Comparison of ENCODE assay signal across 36 cellular contexts in genomic region chr13:98837896-98838295, GRCh38.
"Had no signal": no experiment of that assay in that cellular context is flagged by ENCODE, and none has a peak within 500 bp of the region (broad histone marks: within the 10 kb centered on the region; RNA-seq: fewer than 3 reads in every experiment).

No MANE protein-coding gene starts in this region.

- H3K4me3 ChIP-seq: adrenal gland, body of pancreas, breast epithelium had no signal

- H3K36me3 Mint-ChIP-seq: activated naive CD8-positive, alpha-beta T cell treated with anti-CD3 and anti-CD28 coated beads for 36 hours had no signal

- ATAC-seq: activated CD8-positive, alpha-beta memory T cell treated with anti-CD3 and anti-CD28 coated beads, Interleukin-2, amount 10 ng/mL, durations not matched to agents 7 days and 5 days; activated CD8-positive, alpha-beta T cell treated with anti-CD3 and anti-CD28 coated beads, Interleukin-2, amount 10 ng/mL, durations not matched to agents 7 days and 5 days; activated naive CD4-positive, alpha-beta T cell treated with anti-CD3 and anti-CD28 coated beads, Interleukin-2, amount 50 U/mL, for 72 hours; body of pancreas had no signal

- H3K9me3 Mint-ChIP-seq: activated B cell treated with CpG ODN at 0.5 μM for 24 hours; activated CD4-positive, alpha-beta memory T cell treated with anti-CD3 and anti-CD28 coated beads, Interleukin-2, amount 10 ng/mL, durations not matched to agents 7 days and 5 days; activated CD4-positive, alpha-beta T cell treated with anti-CD3 and anti-CD28 coated beads, Interleukin-2, amount 10 ng/mL, durations not matched to agents 24 days and 14 days; activated naive CD4-positive, alpha-beta T cell treated with anti-CD3 and anti-CD28 coated beads, Interleukin-2, amount 50 U/mL, for 72 hours; activated naive CD8-positive, alpha-beta T cell treated with anti-CD3 and anti-CD28 coated beads for 36 hours; activated T-cell treated with anti-CD3 and anti-CD28 coated beads, Interleukin-2, amount 50 U/mL, for 24 hours; activated T-helper 2 cell treated with anti-CD3 and anti-CD28 coated beads, Interferon-gamma antibody, Interleukin-2, Interleukin-4, amounts not matched to agents 10 μg/mL and 5 μg/mL and 100 μg/mL, durations not matched to agents 14 hours and 24 hours and 36 hours; T-helper 1 cell treated with Interleukin-12 subunit alpha and Interleukin-12 subunit beta and Interleukin-4 antibody, amounts not matched to agents 30 μg/mL and 1 μg/mL, for 36 hours; T-helper 2 cell treated with Interferon-gamma antibody and Interleukin-4, amounts not matched to agents 5 μg/mL and 100 μg/mL, for 36 hours had no signal

- H3K4me3 Mint-ChIP-seq: activated B cell treated with CpG ODN at 0.5 μM for 24 hours; activated CD4-positive, alpha-beta memory T cell treated with anti-CD3 and anti-CD28 coated beads, Interleukin-2, amount 10 ng/mL, durations not matched to agents 7 days and 5 days; activated CD4-positive, alpha-beta T cell treated with anti-CD3 and anti-CD28 coated beads, Interleukin-2, amount 10 ng/mL, durations not matched to agents 24 days and 14 days; activated CD8-positive, alpha-beta memory T cell treated with anti-CD3 and anti-CD28 coated beads, Interleukin-2, amount 10 ng/mL, durations not matched to agents 7 days and 5 days; activated CD8-positive, alpha-beta T cell treated with anti-CD3 and anti-CD28 coated beads, Interleukin-2, amount 10 ng/mL, durations not matched to agents 7 days and 5 days; activated naive CD8-positive, alpha-beta T cell treated with anti-CD3 and anti-CD28 coated beads for 36 hours; activated T-cell treated with anti-CD3 and anti-CD28 coated beads, Interleukin-2, amount 50 U/mL, for 24 hours; T-helper 1 cell treated with Interleukin-12 subunit alpha and Interleukin-12 subunit beta and Interleukin-4 antibody, amounts not matched to agents 30 μg/mL and 1 μg/mL, for 36 hours; T-helper 2 cell treated with Interferon-gamma antibody and Interleukin-4, amounts not matched to agents 5 μg/mL and 100 μg/mL, for 36 hours had no signal

- H3K4me1 ChIP-seq: adrenal gland, breast epithelium had no signal

- FAIRE-seq: astrocyte, TTC549 had no signal

- H3K36me3 ChIP-seq: adrenal gland, brain microvascular endothelial cell, breast epithelium had no signal

- H3K27ac Mint-ChIP-seq: activated B cell treated with CpG ODN at 0.5 μM for 24 hours; activated CD4-positive, alpha-beta memory T cell treated with anti-CD3 and anti-CD28 coated beads, Interleukin-2, amount 10 ng/mL, durations not matched to agents 7 days and 5 days; activated CD4-positive, alpha-beta T cell treated with anti-CD3 and anti-CD28 coated beads, Interleukin-2, amount 10 ng/mL, durations not matched to agents 24 days and 14 days; activated CD8-positive, alpha-beta memory T cell treated with anti-CD3 and anti-CD28 coated beads, Interleukin-2, amount 10 ng/mL, durations not matched to agents 7 days and 5 days; activated CD8-positive, alpha-beta T cell treated with anti-CD3 and anti-CD28 coated beads, Interleukin-2, amount 10 ng/mL, durations not matched to agents 7 days and 5 days; activated naive CD4-positive, alpha-beta T cell treated with anti-CD3 and anti-CD28 coated beads, Interleukin-2, amount 50 U/mL, for 72 hours; activated naive CD8-positive, alpha-beta T cell treated with anti-CD3 and anti-CD28 coated beads for 36 hours; activated T-cell treated with anti-CD3 and anti-CD28 coated beads, Interleukin-2, amount 50 U/mL, for 24 hours; activated T-helper 2 cell treated with anti-CD3 and anti-CD28 coated beads, Interferon-gamma antibody, Interleukin-2, Interleukin-4, amounts not matched to agents 10 μg/mL and 5 μg/mL and 100 μg/mL, durations not matched to agents 14 hours and 24 hours and 36 hours; T-helper 1 cell treated with Interleukin-12 subunit alpha and Interleukin-12 subunit beta and Interleukin-4 antibody, amounts not matched to agents 30 μg/mL and 1 μg/mL, for 36 hours; T-helper 2 cell treated with Interferon-gamma antibody and Interleukin-4, amounts not matched to agents 5 μg/mL and 100 μg/mL, for 36 hours had no signal

- H3K27me3 Mint-ChIP-seq: activated B cell treated with CpG ODN at 0.5 μM for 24 hours; activated CD4-positive, alpha-beta memory T cell treated with anti-CD3 and anti-CD28 coated beads, Interleukin-2, amount 10 ng/mL, durations not matched to agents 7 days and 5 days; activated CD4-positive, alpha-beta T cell treated with anti-CD3 and anti-CD28 coated beads, Interleukin-2, amount 10 ng/mL, durations not matched to agents 24 days and 14 days; activated CD8-positive, alpha-beta memory T cell treated with anti-CD3 and anti-CD28 coated beads, Interleukin-2, amount 10 ng/mL, durations not matched to agents 7 days and 5 days; activated naive CD8-positive, alpha-beta T cell treated with anti-CD3 and anti-CD28 coated beads for 36 hours; activated T-cell treated with anti-CD3 and anti-CD28 coated beads, Interleukin-2, amount 50 U/mL, for 24 hours had no signal

- H3K27me3 ChIP-seq: adrenal gland, body of pancreas, brain microvascular endothelial cell, breast epithelium had no signal

- H3K27ac ChIP-seq: adrenal gland, body of pancreas, brain microvascular endothelial cell, breast epithelium, VCaP had no signal

- H3K9me3 ChIP-seq: adrenal gland, body of pancreas, breast epithelium had no signal

- H3K4me1 Mint-ChIP-seq: activated B cell treated with CpG ODN at 0.5 μM for 24 hours; activated naive CD8-positive, alpha-beta T cell treated with anti-CD3 and anti-CD28 coated beads for 36 hours had no signal

- DNase-seq: activated B cell treated with CpG ODN at 0.5 μM for 24 hours; activated CD4-positive, alpha-beta memory T cell treated with anti-CD3 and anti-CD28 coated beads, Interleukin-2, amount 10 ng/mL, durations not matched to agents 7 days and 5 days; activated CD4-positive, alpha-beta T cell treated with anti-CD3 and anti-CD28 coated beads for 4 hours; activated CD4-positive, alpha-beta T cell treated with anti-CD3 and anti-CD28 coated beads, Interleukin-2, amount 10 ng/mL, durations not matched to agents 24 days and 14 days; activated CD4-positive, alpha-beta T cell treated with anti-CD3 and anti-CD28 coated beads, Interleukin-2, amount 50 U/mL, for 1 hour; activated CD4-positive, alpha-beta T cell treated with anti-CD3 and anti-CD28 coated beads, Interleukin-2, amount 50 U/mL, for 48 hours; activated CD4-positive, CD25-positive, alpha-beta regulatory T cell treated with anti-CD3 and anti-CD28 coated beads, Interleukin-2, amount 50 U/mL, for 72 hours; activated CD8-positive, alpha-beta memory T cell treated with anti-CD3 and anti-CD28 coated beads for 24 hours; activated CD8-positive, alpha-beta memory T cell treated with anti-CD3 and anti-CD28 coated beads, Interleukin-2, amount 10 ng/mL, durations not matched to agents 7 days and 5 days; activated CD8-positive, alpha-beta memory T cell treated with anti-CD3 and anti-CD28 coated beads, Interleukin-2, amount 50 U/mL, for 48 hours; activated CD8-positive, alpha-beta T cell treated with anti-CD3 and anti-CD28 coated beads, Interleukin-2, amount 10 ng/mL, durations not matched to agents 7 days and 5 days; activated effector memory CD4-positive, alpha-beta T cell treated with Interleukin-2 at 50 U/mL for 16 hours; activated gamma-delta T cell; activated naive CD4-positive, alpha-beta T cell treated with anti-CD3 and anti-CD28 coated beads, Interleukin-2, amount 50 U/mL, for 16 hours; activated naive CD4-positive, alpha-beta T cell treated with Interleukin-2 at 50 U/mL for 16 hours; activated naive CD8-positive, alpha-beta T cell treated with anti-CD3 and anti-CD28 coated beads for 36 hours; activated T-cell treated with anti-CD3 and anti-CD28 coated beads, Interleukin-2, amount 50 U/mL, for 24 hours; activated T-cell treated with anti-CD3 and anti-CD28 coated beads, Interleukin-2, amount 50 U/mL, for 48 hours; adrenal gland; amniotic stem cell; aorta; body of pancreas; brain microvascular endothelial cell; central memory CD4-positive, alpha-beta T cell; SW 1271; T-helper 1 cell; T-helper 2 cell; T-helper 9 cell had no signal
